Comparison of ENCODE assay signal across 1 cellular context in the genomic region with DNA sequence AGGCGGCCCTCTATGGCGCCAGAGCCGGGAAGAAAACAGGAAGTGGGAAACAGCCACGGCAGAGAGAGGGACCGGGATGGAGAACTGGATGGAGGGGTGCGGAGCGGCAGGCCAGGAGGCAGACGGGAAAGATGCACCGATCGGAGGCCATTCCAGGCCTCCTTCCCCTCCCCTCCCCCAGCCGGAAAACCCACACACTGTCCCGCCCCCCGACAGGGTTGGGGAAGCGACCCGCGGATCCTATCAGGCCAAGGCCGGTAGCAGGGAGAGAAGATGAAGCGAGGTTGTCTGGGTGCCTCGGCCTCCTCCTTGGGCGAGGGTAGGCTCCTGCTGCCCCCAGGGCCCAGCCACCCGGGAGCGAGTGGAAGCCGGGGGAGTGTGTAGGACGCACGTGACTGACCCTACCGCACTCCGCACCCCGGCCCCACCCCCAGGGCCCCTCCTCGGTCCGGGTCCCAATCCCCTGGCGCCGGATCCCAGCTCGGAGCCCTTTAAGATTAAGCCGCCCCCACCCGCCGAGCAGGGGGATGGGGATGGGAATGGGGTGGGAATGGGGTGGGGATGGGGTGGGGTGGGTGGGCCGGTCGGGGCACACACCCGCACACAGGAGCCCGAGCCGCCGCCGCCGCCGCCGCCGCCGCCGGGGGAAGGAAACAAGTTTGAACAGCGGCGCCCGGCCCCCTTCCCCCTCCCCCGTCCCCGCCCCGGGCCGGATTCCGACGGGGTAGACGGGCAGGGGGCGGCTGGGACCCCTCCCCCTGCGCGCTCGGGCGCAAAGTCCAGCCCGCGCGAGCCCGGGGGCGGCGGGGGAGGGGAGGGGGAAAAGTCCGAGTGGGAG.
A peak's percentile ranks its signal among the peaks of the same experiment; 100 is the strongest.
TF ChIP-seq lines count a peak whose summit lies in the region.

No MANE protein-coding gene starts in this region.

TF ChIP-seq in SK-N-SH, 30 proteins besides CTCF, POLR2A, EP300 and RAD21 (continued from another document):
- TF ChIP-seq FOXM1 (IDR thresholded peaks at IDR 0.05; ENCODE audit: low read depth), result no peak
- 0 out of 2 replicates have a peak, but pooled peaks have one; percentile 35 for TF ChIP-seq POLR2AphosphoS5 (IDR thresholded peaks at IDR 0.05; ENCODE audit: low read depth, low read length)
- 0 out of 2 replicates have a peak, but pooled peaks have one; percentile 16 for TF ChIP-seq YY1 (IDR thresholded peaks at IDR 0.05; ENCODE audit: low read depth)
TF ChIP-seq in SK-N-SH: peak in this region for 6.
